In genomic region chr18:8619041-8619440, GRCh38 we compare ENCODE assay signal across 26 cellular contexts.
"Had no signal": no experiment of that assay in that cellular context is flagged by ENCODE, and none has a peak within 500 bp of the region (broad histone marks: within the 10 kb centered on the region; RNA-seq: fewer than 3 reads in every experiment).

No MANE protein-coding gene starts in this region.

- H3K36me3 ChIP-seq: adrenal gland, ascending aorta, brain microvascular endothelial cell, lower lobe of right lung, neutrophil, ovary, prostate gland, right atrium auricular region, thyroid gland, upper lobe of right lung had no signal

- ATAC-seq: activated CD8-positive, alpha-beta memory T cell treated with anti-CD3 and anti-CD28 coated beads, Interleukin-2, amount 10 ng/mL, durations not matched to agents 7 days and 5 days; activated CD8-positive, alpha-beta T cell treated with anti-CD3 and anti-CD28 coated beads for 36 hours; esophagus mucosa; lower lobe of right lung; naive thymus-derived CD8-positive, alpha-beta T cell; upper lobe of right lung had no signal

- H3K4me3 ChIP-seq: adrenal gland, ascending aorta, lower lobe of right lung, ovary, prostate gland, right atrium auricular region, thyroid gland, upper lobe of right lung had no signal

- H3K9me3 ChIP-seq: adrenal gland, ascending aorta, lower lobe of right lung, neutrophil, ovary, prostate gland, right atrium auricular region, thyroid gland, upper lobe of right lung had no signal

- H3K27ac Mint-ChIP-seq: activated CD8-positive, alpha-beta memory T cell treated with anti-CD3 and anti-CD28 coated beads, Interleukin-2, amount 10 ng/mL, durations not matched to agents 7 days and 5 days; activated naive CD4-positive, alpha-beta T cell treated with anti-CD3 and anti-CD28 coated beads, Interleukin-2, amount 50 U/mL, for 24 hours; dendritic cell treated with granulocyte-macrophage colony-stimulating factor and Interleukin-4, amounts not matched to agents 40 ng/mL and 50 ng/mL, for 4 days; stimulated activated naive CD8-positive, alpha-beta T cell treated with anti-CD3 and anti-CD28 coated beads, Interleukin-15, Interleukin-2, amounts not matched to agents 100 ng/mL and 50 ng/mL, for 24 hours had no signal

- H3K27me3 Mint-ChIP-seq: activated CD8-positive, alpha-beta memory T cell treated with anti-CD3 and anti-CD28 coated beads, Interleukin-2, amount 10 ng/mL, durations not matched to agents 7 days and 5 days; activated CD8-positive, alpha-beta T cell treated with anti-CD3 and anti-CD28 coated beads for 36 hours; activated naive CD4-positive, alpha-beta T cell treated with anti-CD3 and anti-CD28 coated beads, Interleukin-2, amount 50 U/mL, for 24 hours; dendritic cell treated with granulocyte-macrophage colony-stimulating factor and Interleukin-4, amounts not matched to agents 40 ng/mL and 50 ng/mL, for 4 days; naive thymus-derived CD8-positive, alpha-beta T cell; stimulated activated naive CD8-positive, alpha-beta T cell treated with anti-CD3 and anti-CD28 coated beads, Interleukin-15, Interleukin-2, amounts not matched to agents 100 ng/mL and 50 ng/mL, for 24 hours had no signal

- H3K27me3 ChIP-seq: adrenal gland, ascending aorta, brain microvascular endothelial cell, neutrophil, ovary, right atrium auricular region, thyroid gland, upper lobe of right lung had no signal

- H3K27ac ChIP-seq: adrenal gland, ascending aorta, brain microvascular endothelial cell, lower lobe of right lung, neutrophil, ovary, prostate gland, right atrium auricular region, thyroid gland, upper lobe of right lung had no signal

- H3K4me3 Mint-ChIP-seq: activated CD8-positive, alpha-beta memory T cell treated with anti-CD3 and anti-CD28 coated beads, Interleukin-2, amount 10 ng/mL, durations not matched to agents 7 days and 5 days; activated CD8-positive, alpha-beta T cell treated with anti-CD3 and anti-CD28 coated beads for 36 hours; activated naive CD4-positive, alpha-beta T cell treated with anti-CD3 and anti-CD28 coated beads, Interleukin-2, amount 50 U/mL, for 24 hours; dendritic cell treated with granulocyte-macrophage colony-stimulating factor and Interleukin-4, amounts not matched to agents 40 ng/mL and 50 ng/mL, for 4 days; stimulated activated naive CD8-positive, alpha-beta T cell treated with anti-CD3 and anti-CD28 coated beads, Interleukin-15, Interleukin-2, amounts not matched to agents 100 ng/mL and 50 ng/mL, for 24 hours had no signal

- H3K9me3 Mint-ChIP-seq: dendritic cell treated with granulocyte-macrophage colony-stimulating factor and Interleukin-4, amounts not matched to agents 40 ng/mL and 50 ng/mL, for 4 days had no signal

- DNase-seq: activated CD4-positive, alpha-beta T cell treated with anti-CD3 and anti-CD28 coated beads for 48 hours; activated CD4-positive, CD25-positive, alpha-beta regulatory T cell; activated CD8-positive, alpha-beta memory T cell treated with anti-CD3 and anti-CD28 coated beads, Interleukin-2, amount 10 ng/mL, durations not matched to agents 7 days and 5 days; activated CD8-positive, alpha-beta T cell treated with anti-CD3 and anti-CD28 coated beads for 36 hours; activated gamma-delta T cell treated with Interleukin-2 at 50 U/mL for 16 hours; brain microvascular endothelial cell; caudate nucleus; effector memory CD4-positive, alpha-beta T cell; hypothalamus; lower lobe of right lung; naive thymus-derived CD8-positive, alpha-beta T cell; ovary; stimulated activated CD4-positive, alpha-beta T cell treated with anti-CD3 and anti-CD28 coated beads, Interleukin-4, amount 100 ng/mL, for 4 hours; substantia nigra; T-helper 9 cell; thyroid gland; upper lobe of right lung had no signal
